In the genomic region with DNA sequence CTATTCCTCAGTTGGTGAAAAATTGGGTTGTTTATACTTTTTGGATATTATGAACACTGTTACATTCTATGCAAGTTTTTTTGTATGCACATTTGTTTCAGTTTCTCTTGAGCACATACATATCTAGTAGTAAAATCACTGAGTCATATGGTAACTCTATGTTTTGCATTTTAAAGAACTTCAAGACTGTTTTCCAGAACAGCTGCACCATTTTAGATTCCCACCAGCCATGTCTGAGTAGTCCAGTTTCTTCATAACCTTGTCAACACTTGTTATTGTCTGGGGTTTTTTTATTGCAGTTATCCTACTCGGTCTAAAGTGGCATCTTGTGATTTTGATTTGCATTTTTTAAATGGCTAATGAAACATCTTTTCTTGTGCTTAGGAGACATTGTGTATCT, we compare ENCODE assay signal across 1 cellular context.
TF ChIP-seq lines count a peak whose summit lies in the region.

No MANE protein-coding gene starts in this region.

TF ChIP-seq in GM12878, 131 proteins besides CTCF, POLR2A, EP300 and RAD21 (continued from another document):
- TF ChIP-seq, protein P1, sequence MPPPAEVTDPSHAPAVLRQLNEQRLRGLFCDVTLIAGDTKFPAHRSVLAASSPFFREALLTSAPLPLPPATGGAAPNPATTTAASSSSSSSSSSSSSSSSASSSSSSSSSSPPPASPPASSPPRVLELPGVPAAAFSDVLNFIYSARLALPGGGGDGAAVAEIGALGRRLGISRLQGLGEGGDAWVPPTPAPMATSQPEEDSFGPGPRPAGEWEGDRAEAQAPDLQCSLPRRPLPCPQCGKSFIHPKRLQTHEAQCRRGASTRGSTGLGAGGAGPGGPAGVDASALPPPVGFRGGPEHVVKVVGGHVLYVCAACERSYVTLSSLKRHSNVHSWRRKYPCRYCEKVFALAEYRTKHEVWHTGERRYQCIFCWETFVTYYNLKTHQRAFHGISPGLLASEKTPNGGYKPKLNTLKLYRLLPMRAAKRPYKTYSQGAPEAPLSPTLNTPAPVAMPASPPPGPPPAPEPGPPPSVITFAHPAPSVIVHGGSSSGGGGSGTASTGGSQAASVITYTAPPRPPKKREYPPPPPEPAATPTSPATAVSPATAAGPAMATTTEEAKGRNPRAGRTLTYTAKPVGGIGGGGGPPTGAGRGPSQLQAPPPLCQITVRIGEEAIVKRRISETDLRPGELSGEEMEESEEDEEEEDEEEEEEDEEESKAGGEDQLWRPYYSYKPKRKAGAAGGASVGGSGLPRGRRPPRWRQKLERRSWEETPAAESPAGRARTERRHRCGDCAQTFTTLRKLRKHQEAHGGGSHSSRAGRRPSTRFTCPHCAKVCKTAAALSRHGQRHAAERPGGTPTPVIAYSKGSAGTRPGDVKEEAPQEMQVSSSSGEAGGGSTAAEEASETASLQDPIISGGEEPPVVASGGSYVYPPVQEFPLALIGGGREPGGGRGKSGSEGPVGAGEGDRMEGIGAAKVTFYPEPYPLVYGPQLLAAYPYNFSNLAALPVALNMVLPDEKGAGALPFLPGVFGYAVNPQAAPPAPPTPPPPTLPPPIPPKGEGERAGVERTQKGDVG (CRISPR knock-in tag; IDR thresholded peaks at IDR 0.05): no peak
- TF ChIP-seq MTA2 (IDR thresholded peaks at IDR 0.05; ENCODE audit: low read depth) (no peak), SRF (IDR thresholded peaks at IDR 0.05; ENCODE audit: low read depth in 2 of 2, low read length in 2 of 2) (no peak), NFIC (IDR thresholded peaks at IDR 0.05; ENCODE audit: low read depth, low read length) (no peak), HDGF (IDR thresholded peaks at IDR 0.05) (no peak), SP1 (IDR thresholded peaks at IDR 0.05; ENCODE audit: low read depth, low read length) (no peak), NBN (IDR thresholded peaks at IDR 0.05) (no peak), IRF4 (IDR thresholded peaks at IDR 0.05; ENCODE audit: low read depth, low read length) (no peak), CHD2 (IDR thresholded peaks at IDR 0.05; ENCODE audit: borderline replicate concordance, low read depth, low read length) (no peak)
- TF ChIP-seq, protein P2, sequence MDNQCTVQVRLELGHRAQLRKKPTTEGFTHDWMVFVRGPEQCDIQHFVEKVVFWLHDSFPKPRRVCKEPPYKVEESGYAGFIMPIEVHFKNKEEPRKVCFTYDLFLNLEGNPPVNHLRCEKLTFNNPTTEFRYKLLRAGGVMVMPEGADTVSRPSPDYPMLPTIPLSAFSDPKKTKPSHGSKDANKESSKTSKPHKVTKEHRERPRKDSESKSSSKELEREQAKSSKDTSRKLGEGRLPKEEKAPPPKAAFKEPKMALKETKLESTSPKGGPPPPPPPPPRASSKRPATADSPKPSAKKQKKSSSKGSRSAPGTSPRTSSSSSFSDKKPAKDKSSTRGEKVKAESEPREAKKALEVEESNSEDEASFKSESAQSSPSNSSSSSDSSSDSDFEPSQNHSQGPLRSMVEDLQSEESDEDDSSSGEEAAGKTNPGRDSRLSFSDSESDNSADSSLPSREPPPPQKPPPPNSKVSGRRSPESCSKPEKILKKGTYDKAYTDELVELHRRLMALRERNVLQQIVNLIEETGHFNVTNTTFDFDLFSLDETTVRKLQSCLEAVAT (IDR thresholded peaks at IDR 0.05): no peak
- TF ChIP-seq, protein P3, sequence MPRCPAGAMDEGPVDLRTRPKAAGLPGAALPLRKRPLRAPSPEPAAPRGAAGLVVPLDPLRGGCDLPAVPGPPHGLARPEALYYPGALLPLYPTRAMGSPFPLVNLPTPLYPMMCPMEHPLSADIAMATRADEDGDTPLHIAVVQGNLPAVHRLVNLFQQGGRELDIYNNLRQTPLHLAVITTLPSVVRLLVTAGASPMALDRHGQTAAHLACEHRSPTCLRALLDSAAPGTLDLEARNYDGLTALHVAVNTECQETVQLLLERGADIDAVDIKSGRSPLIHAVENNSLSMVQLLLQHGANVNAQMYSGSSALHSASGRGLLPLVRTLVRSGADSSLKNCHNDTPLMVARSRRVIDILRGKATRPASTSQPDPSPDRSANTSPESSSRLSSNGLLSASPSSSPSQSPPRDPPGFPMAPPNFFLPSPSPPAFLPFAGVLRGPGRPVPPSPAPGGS (IDR thresholded peaks at IDR 0.05; ENCODE audit: borderline replicate concordance, insufficient read depth, low read depth, low read length, poor library complexity, severe bottlenecking): no peak
